In the genomic region with DNA sequence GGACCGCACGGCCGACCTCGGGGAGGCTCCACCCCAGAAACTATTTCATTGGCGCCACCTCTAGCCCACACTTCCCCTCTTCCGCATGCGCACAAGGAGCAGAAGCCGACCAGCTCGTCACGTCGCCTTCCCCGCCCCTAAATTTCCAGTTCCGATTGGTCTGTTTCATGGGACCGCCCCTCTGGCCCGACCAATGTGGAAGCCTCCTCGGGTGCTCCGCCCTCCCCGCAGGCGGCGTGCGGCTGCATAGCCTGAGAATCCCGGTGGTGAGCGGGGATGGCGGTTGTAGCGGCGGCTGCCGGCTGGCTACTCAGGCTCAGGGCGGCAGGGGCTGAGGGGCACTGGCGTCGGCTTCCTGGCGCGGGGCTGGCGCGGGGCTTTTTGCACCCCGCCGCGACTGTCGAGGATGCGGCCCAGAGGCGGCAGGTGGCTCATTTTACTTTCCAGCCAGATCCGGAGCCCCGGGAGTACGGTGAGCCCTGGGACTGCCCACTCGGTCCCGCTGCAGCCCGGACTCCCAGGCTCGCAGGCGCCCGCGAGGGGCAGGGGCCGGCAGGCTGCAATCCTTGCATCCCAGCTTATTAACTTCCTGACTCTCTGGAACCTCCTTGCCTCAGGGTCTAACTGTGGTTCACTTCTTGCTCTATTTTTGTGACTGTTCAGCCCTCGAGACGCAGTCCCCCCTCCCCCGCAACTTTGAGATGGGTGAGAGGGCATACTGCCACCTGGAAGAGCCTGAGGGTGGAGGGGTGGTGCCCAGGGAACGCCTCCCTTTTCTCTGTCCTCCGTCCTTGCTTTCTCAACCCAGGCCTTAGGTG, we compare ENCODE assay signal across 1 cellular context.
TF ChIP-seq lines count a peak whose summit lies in the region.

Gene BCKDHB, plus strand, starts transcription at position 254 of the 818 bp plus-strand sequence. Its CDS starts 23 bp downstream, at position 277.

TF ChIP-seq in HEK293, 187 proteins besides CTCF, POLR2A, EP300 and RAD21 (continued from another document):
- TF ChIP-seq, protein P1, sequence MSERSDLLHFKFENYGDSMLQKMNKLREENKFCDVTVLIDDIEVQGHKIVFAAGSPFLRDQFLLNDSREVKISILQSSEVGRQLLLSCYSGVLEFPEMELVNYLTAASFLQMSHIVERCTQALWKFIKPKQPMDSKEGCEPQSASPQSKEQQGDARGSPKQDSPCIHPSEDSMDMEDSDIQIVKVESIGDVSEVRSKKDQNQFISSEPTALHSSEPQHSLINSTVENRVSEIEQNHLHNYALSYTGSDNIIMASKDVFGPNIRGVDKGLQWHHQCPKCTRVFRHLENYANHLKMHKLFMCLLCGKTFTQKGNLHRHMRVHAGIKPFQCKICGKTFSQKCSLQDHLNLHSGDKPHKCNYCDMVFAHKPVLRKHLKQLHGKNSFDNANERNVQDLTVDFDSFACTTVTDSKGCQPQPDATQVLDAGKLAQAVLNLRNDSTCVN (tag by site-specific recombination; optimal IDR thresholded peaks at IDR 0.05) = peak; percentile 48
- TF ChIP-seq ZNF610 (tag by site-specific recombination; IDR thresholded peaks at IDR 0.05; ENCODE audit: borderline replicate concordance) = no peak
- TF ChIP-seq ZNF426 (tag by site-specific recombination; IDR thresholded peaks at IDR 0.05) = no peak
- no peak for TF ChIP-seq ZNF830 (tag by site-specific recombination; IDR thresholded peaks at IDR 0.05; ENCODE audit: low read depth)
- peak; percentile 51; the same call in 1 of the 2 replicates for TF ChIP-seq ZBTB20 (tag by site-specific recombination; IDR thresholded peaks at IDR 0.05)
- peak; percentile 77 for TF ChIP-seq PRDM4 (tag by site-specific recombination; IDR thresholded peaks at IDR 0.05)
- TF ChIP-seq ZBTB44 (tag by site-specific recombination; IDR thresholded peaks at IDR 0.05) = 0 out of 2 replicates have a peak, but pooled peaks have one; percentile 17
